Comparison of ENCODE assay signal across 33 cellular contexts in the genomic region with DNA sequence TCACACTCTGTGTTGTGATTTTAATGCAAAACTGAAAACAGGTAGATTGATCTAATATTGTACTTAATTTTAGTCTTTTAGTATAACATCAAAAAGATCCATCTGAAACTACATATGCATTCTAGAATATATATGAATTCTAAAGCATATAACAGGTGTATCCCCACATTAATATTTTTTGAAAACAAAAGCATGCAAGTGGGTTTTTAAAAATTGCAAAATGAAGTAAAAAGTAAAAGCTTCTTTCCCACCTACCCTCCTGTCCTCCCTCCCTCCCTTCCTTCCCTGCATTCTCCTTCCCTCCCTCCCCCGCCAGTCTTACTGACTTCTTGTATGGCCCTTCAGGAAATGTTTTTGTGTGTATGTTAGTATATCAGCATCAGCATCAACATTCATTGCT.
"Had no signal": no experiment of that assay in that cellular context is flagged by ENCODE, and none has a peak within 500 bp of the region (broad histone marks: within the 10 kb centered on the region; RNA-seq: fewer than 3 reads in every experiment).

No MANE protein-coding gene starts in this region.

- H3K9me3 ChIP-seq: body of pancreas, esophagus muscularis mucosa, gastrocnemius medialis, heart left ventricle had no signal

- H3K27me3 ChIP-seq: body of pancreas, esophagus muscularis mucosa, foreskin keratinocyte, gastrocnemius medialis, heart left ventricle had no signal

- H3K4me1 ChIP-seq: body of pancreas, foreskin keratinocyte, gastrocnemius medialis had no signal

- H3K4me3 Mint-ChIP-seq: activated B cell treated with CpG ODN at 0.5 μM for 24 hours; activated CD4-positive, alpha-beta memory T cell treated with anti-CD3 and anti-CD28 coated beads, Interleukin-2, amount 10 ng/mL, durations not matched to agents 7 days and 5 days; activated CD4-positive, alpha-beta T cell treated with anti-CD3 and anti-CD28 coated beads, Interleukin-2, amount 10 ng/mL, durations not matched to agents 24 days and 14 days; activated naive CD8-positive, alpha-beta T cell; activated T-cell treated with anti-CD3 and anti-CD28 coated beads, Interleukin-2, amount 50 U/mL, for 24 hours; activated T-helper 17 cell treated with anti-CD3 and anti-CD28 coated beads, Interleukin-2, amount 50 U/mL, for 72 hours; effector memory CD8-positive, alpha-beta T cell; T-helper 17 cell; T-helper 2 cell treated with Interferon-gamma antibody and Interleukin-4, amounts not matched to agents 5 μg/mL and 100 μg/mL, for 36 hours had no signal

- H3K27ac Mint-ChIP-seq: activated B cell treated with CpG ODN at 0.5 μM for 24 hours; activated CD4-positive, alpha-beta memory T cell treated with anti-CD3 and anti-CD28 coated beads, Interleukin-2, amount 10 ng/mL, durations not matched to agents 7 days and 5 days; activated CD4-positive, alpha-beta T cell treated with anti-CD3 and anti-CD28 coated beads, Interleukin-2, amount 10 ng/mL, durations not matched to agents 24 days and 14 days; activated naive CD8-positive, alpha-beta T cell; activated T-cell treated with anti-CD3 and anti-CD28 coated beads, Interleukin-2, amount 50 U/mL, for 24 hours; activated T-helper 17 cell treated with anti-CD3 and anti-CD28 coated beads, Interleukin-2, amount 50 U/mL, for 72 hours; effector memory CD8-positive, alpha-beta T cell; T-helper 17 cell; T-helper 2 cell treated with Interferon-gamma antibody and Interleukin-4, amounts not matched to agents 5 μg/mL and 100 μg/mL, for 36 hours had no signal

- H3K27me3 Mint-ChIP-seq: activated B cell treated with CpG ODN at 0.5 μM for 24 hours; activated CD4-positive, alpha-beta memory T cell treated with anti-CD3 and anti-CD28 coated beads, Interleukin-2, amount 10 ng/mL, durations not matched to agents 7 days and 5 days; activated CD4-positive, alpha-beta T cell treated with anti-CD3 and anti-CD28 coated beads, Interleukin-2, amount 10 ng/mL, durations not matched to agents 24 days and 14 days; activated naive CD8-positive, alpha-beta T cell; activated T-cell treated with anti-CD3 and anti-CD28 coated beads, Interleukin-2, amount 50 U/mL, for 24 hours; activated T-helper 17 cell treated with anti-CD3 and anti-CD28 coated beads, Interleukin-2, amount 50 U/mL, for 72 hours; effector memory CD8-positive, alpha-beta T cell; T-helper 17 cell had no signal

- H3K27ac ChIP-seq: body of pancreas, esophagus muscularis mucosa, foreskin keratinocyte, gastrocnemius medialis, heart left ventricle, WERI-Rb-1 had no signal

- H3K4me1 Mint-ChIP-seq: activated B cell treated with CpG ODN at 0.5 μM for 24 hours; activated CD4-positive, alpha-beta memory T cell treated with anti-CD3 and anti-CD28 coated beads, Interleukin-2, amount 10 ng/mL, durations not matched to agents 7 days and 5 days; activated CD4-positive, alpha-beta T cell treated with anti-CD3 and anti-CD28 coated beads, Interleukin-2, amount 10 ng/mL, durations not matched to agents 24 days and 14 days; activated T-helper 17 cell treated with anti-CD3 and anti-CD28 coated beads, Interleukin-2, amount 50 U/mL, for 72 hours had no signal

- H3K9me3 Mint-ChIP-seq: activated B cell treated with CpG ODN at 0.5 μM for 24 hours; activated CD4-positive, alpha-beta memory T cell treated with anti-CD3 and anti-CD28 coated beads, Interleukin-2, amount 10 ng/mL, durations not matched to agents 7 days and 5 days; activated CD4-positive, alpha-beta T cell treated with anti-CD3 and anti-CD28 coated beads, Interleukin-2, amount 10 ng/mL, durations not matched to agents 24 days and 14 days; activated T-cell treated with anti-CD3 and anti-CD28 coated beads, Interleukin-2, amount 50 U/mL, for 24 hours; activated T-helper 17 cell treated with anti-CD3 and anti-CD28 coated beads, Interleukin-2, amount 50 U/mL, for 72 hours; effector memory CD8-positive, alpha-beta T cell; T-helper 2 cell treated with Interferon-gamma antibody and Interleukin-4, amounts not matched to agents 5 μg/mL and 100 μg/mL, for 36 hours had no signal

- FAIRE-seq: colon had no signal

- DNase-seq: activated B cell treated with CpG ODN at 0.5 μM for 24 hours; activated CD4-positive, alpha-beta memory T cell treated with anti-CD3 and anti-CD28 coated beads, Interleukin-2, amount 10 ng/mL, durations not matched to agents 7 days and 5 days; activated CD4-positive, alpha-beta T cell treated with anti-CD3 and anti-CD28 coated beads, Interleukin-2, amount 10 ng/mL, durations not matched to agents 24 days and 14 days; activated CD4-positive, alpha-beta T cell treated with anti-CD3 and anti-CD28 coated beads, Interleukin-2, amount 50 U/mL, for 4 hours; activated CD8-positive, alpha-beta memory T cell treated with anti-CD3 and anti-CD28 coated beads, Interleukin-2, amount 50 U/mL, for 48 hours; activated effector memory CD4-positive, alpha-beta T cell treated with Interleukin-2 at 50 U/mL for 16 hours; activated gamma-delta T cell treated with Interleukin-2 at 50 U/mL for 16 hours; activated naive CD4-positive, alpha-beta T cell treated with anti-CD3 and anti-CD28 coated beads, Interleukin-2, amount 50 U/mL, for 16 hours; activated naive CD4-positive, alpha-beta T cell treated with Interleukin-2 at 50 U/mL for 16 hours; activated T-cell treated with anti-CD3 and anti-CD28 coated beads for 4 hours; activated T-cell treated with anti-CD3 and anti-CD28 coated beads, Interleukin-2, amount 50 U/mL, for 24 hours; amniotic stem cell; anterior cingulate cortex; body of pancreas; caudate nucleus; cortex of kidney; dermis blood vessel endothelial cell; effector CD4-positive, alpha-beta T cell; effector memory CD8-positive, alpha-beta T cell; foreskin keratinocyte; gastrocnemius medialis; glutamatergic neuron; heart left ventricle; T-helper 1 cell; T-helper 17 cell; T1000; WERI-Rb-1 had no signal

- H3K4me3 ChIP-seq: body of pancreas, esophagus muscularis mucosa, gastrocnemius medialis, heart left ventricle had no signal

- ATAC-seq: activated CD4-positive, CD25-positive, alpha-beta regulatory T cell treated with anti-CD3 and anti-CD28 coated beads, Interleukin-2, amount 50 U/mL, for 24 hours; activated T-helper 17 cell treated with anti-CD3 and anti-CD28 coated beads, Interleukin-2, amount 50 U/mL, for 72 hours; body of pancreas; effector memory CD8-positive, alpha-beta T cell; foreskin keratinocyte; gastrocnemius medialis; heart left ventricle; T-helper 17 cell had no signal
